Comparison of ENCODE assay signal across 17 cellular contexts in genomic region chr6:127864701-127865100, GRCh38. TPM values are rescaled to one million over a fixed set of nuclear protein-coding genes. Genes with fewer than 3 reads are reported as not detected.
DNase-seq lines count a peak whose midpoint lies in the region; ATAC-seq and TF ChIP-seq lines count a peak whose summit lies in the region.
"Had no signal": no experiment of that assay in that cellular context is flagged by ENCODE, and none has a peak within 500 bp of the region (broad histone marks: within the 10 kb centered on the region; RNA-seq: fewer than 3 reads in every experiment).

No MANE protein-coding gene starts in this region.

- peaks cover 68% of the 10 kb centered on the region for H3K4me1 Mint-ChIP-seq in activated T-cell treated with anti-CD3 and anti-CD28 coated beads, Interleukin-2, amount 50 U/mL, for 24 hours (ENCODE audit: low read depth)
- peaks cover 35% of the 10 kb centered on the region for H3K4me1 Mint-ChIP-seq in activated T-helper 17 cell treated with anti-CD3 and anti-CD28 coated beads, Interleukin-2, amount 50 U/mL, for 72 hours
- H3K4me1 Mint-ChIP-seq: B cell had no signal

- intact Hi-C loops in mucosa of descending colon (cut with DNase I, micrococcal nuclease): no loop called here

- no peaks in the 10 kb centered on the region for H3K4me1 ChIP-seq in mucosa of descending colon (ENCODE audit: low read depth)
- no peaks in the 10 kb centered on the region for H3K4me1 ChIP-seq in SJCRH30

- no peaks in the 10 kb centered on the region for H3K27me3 Mint-ChIP-seq in activated T-cell treated with anti-CD3 and anti-CD28 coated beads, Interleukin-2, amount 50 U/mL, for 24 hours
- no peaks in the 10 kb centered on the region for H3K27me3 Mint-ChIP-seq in activated T-helper 17 cell treated with anti-CD3 and anti-CD28 coated beads, Interleukin-2, amount 50 U/mL, for 72 hours
- H3K27me3 Mint-ChIP-seq: B cell had no signal

- H3K27ac ChIP-seq in SJCRH30: no peak overlapping the region

- H3K9me3 Mint-ChIP-seq in activated T-cell treated with anti-CD3 and anti-CD28 coated beads, Interleukin-2, amount 50 U/mL, for 24 hours: no peaks in the 10 kb centered on the region
- no peaks in the 10 kb centered on the region for H3K9me3 Mint-ChIP-seq in activated T-helper 17 cell treated with anti-CD3 and anti-CD28 coated beads, Interleukin-2, amount 50 U/mL, for 72 hours

- TF ChIP-seq CTCF in mucosa of descending colon (IDR thresholded peaks at IDR 0.05): no peak

- no peaks in the 10 kb centered on the region for H3K9me3 ChIP-seq in mucosa of descending colon
- no peaks in the 10 kb centered on the region for H3K9me3 ChIP-seq in SJCRH30 (replicated peaks)

- no peak overlapping the region for H3K4me3 Mint-ChIP-seq in activated T-cell treated with anti-CD3 and anti-CD28 coated beads, Interleukin-2, amount 50 U/mL, for 24 hours
- peak overlapping the region; percentile 7 for H3K4me3 Mint-ChIP-seq in activated T-helper 17 cell treated with anti-CD3 and anti-CD28 coated beads, Interleukin-2, amount 50 U/mL, for 72 hours
- H3K4me3 Mint-ChIP-seq: B cell had no signal

- no peak for DNase-seq in activated T-cell treated with anti-CD3 and anti-CD28 coated beads, Interleukin-2, amount 50 U/mL, for 24 hours
- no peak for DNase-seq in activated T-cell treated with anti-CD3 and anti-CD28 coated beads, Interleukin-2, amount 50 U/mL, for 48 hours
- DNase-seq in COLO668 (lab: John Stamatoyannopoulos, UW; ENCODE audit: unreplicated experiment): peak; percentile 15
- DNase-seq in mucosa of descending colon: peak in 1 of 3 donors; percentile 3
- no peak for DNase-seq in OCI-M1 (lab: John Stamatoyannopoulos, UW)
- DNase-seq in Kasumi-1 (lab: John Stamatoyannopoulos, UW): no peak
- no peak for DNase-seq in SJCRH30
- DNase-seq: DMS79 treated with DMSO at 0.1 percent for 48 hours, NCI-H187, NCI-H2107, NCI-H226, NCI-H524 treated with DMSO at 0.1 percent for 48 hours had no signal

- H3K27me3 ChIP-seq in SJCRH30: no peaks in the 10 kb centered on the region

- H3K4me3 ChIP-seq in mucosa of descending colon: no peak overlapping the region
- H3K4me3 ChIP-seq in SJCRH30: no peak overlapping the region
- H3K4me3 ChIP-seq: K562 had no signal

- no peaks in the 10 kb centered on the region for H3K36me3 ChIP-seq in mucosa of descending colon (ENCODE audit: low read depth)
- no peaks in the 10 kb centered on the region for H3K36me3 ChIP-seq in SJCRH30

- peaks cover 30% of the 10 kb centered on the region for H3K36me3 Mint-ChIP-seq in activated T-cell treated with anti-CD3 and anti-CD28 coated beads, Interleukin-2, amount 50 U/mL, for 24 hours (ENCODE audit: low read depth)
- H3K36me3 Mint-ChIP-seq in activated T-helper 17 cell treated with anti-CD3 and anti-CD28 coated beads, Interleukin-2, amount 50 U/mL, for 72 hours (ENCODE audit: low read depth): peaks cover 41% of the 10 kb centered on the region

- H3K27ac Mint-ChIP-seq in activated T-cell treated with anti-CD3 and anti-CD28 coated beads, Interleukin-2, amount 50 U/mL, for 24 hours: peak overlapping the region; percentile 35
- no peak overlapping the region for H3K27ac Mint-ChIP-seq in activated T-helper 17 cell treated with anti-CD3 and anti-CD28 coated beads, Interleukin-2, amount 50 U/mL, for 72 hours
- H3K27ac Mint-ChIP-seq: B cell had no signal

- ATAC-seq in activated T-helper 17 cell treated with anti-CD3 and anti-CD28 coated beads, Interleukin-2, amount 50 U/mL, for 72 hours (replicated peaks): no peak
- peak; percentile 89 for ATAC-seq in mucosa of descending colon
- ATAC-seq: K562 had no signal

RNA-seq across cellular contexts. Expression of gene THEMIS, which starts 36.2 kb away (rescaled TPM):
- total RNA-seq in activated T-helper 17 cell treated with anti-CD3 and anti-CD28 coated beads, Interleukin-2, amount 50 U/mL, for 72 hours: 10 to 100 TPM; 64.9 to 72.9 TPM
- total RNA-seq in mucosa of descending colon: 1 to 10 TPM; 1.2 to 2.7 (median 2.0) TPM
- 0.02 TPM in 1 of 2 replicates, not detected in the other for total RNA-seq in SJCRH30 (2014; rRNA removed; shearing (Covaris generic))
- total RNA-seq: A172, H4 had no signal

Comparison
In these comparisons a context has a peak if more than half of its experiments do, and no peak if none do; other contexts are left out.
1. RNA of gene THEMIS, which starts 36.2 kb away (total RNA-seq): 64.9 to 72.9 TPM in activated T-helper 17 cell treated with anti-CD3 and anti-CD28 coated beads, Interleukin-2, amount 50 U/mL, for 72 hours; 1.2 to 2.7 TPM in mucosa of descending colon and 0.02 TPM in SJCRH30; every median in the first group is over 10 times any median in the second.